Comparison of ENCODE assay signal across 8 cellular contexts in genomic region chr17:42116705-42117396, GRCh38. TPM values are rescaled to one million over a fixed set of nuclear protein-coding genes. Genes with fewer than 3 reads are reported as not detected.
DNase-seq lines count a peak whose midpoint lies in the region; ATAC-seq and TF ChIP-seq lines count a peak whose summit lies in the region.

No MANE protein-coding gene starts in this region.

- DNase-seq in GM12865 (ENCODE audit: low read depth) (peak; percentile 94), NCI-H146 treated with DMSO at 0.1 percent for 48 hours (lab: John Stamatoyannopoulos, UW; ENCODE audit: unreplicated experiment) (peak; percentile 46), T-cell (peak; percentile 69 to 88 (median 82)), cardiac septum (ENCODE audit: low spot score) (peak; percentile 87), putamen (ENCODE audit: low spot score) (peak; percentile 71)
- peak; percentile 66 for DNase-seq in activated naive CD8-positive, alpha-beta T cell treated with anti-CD3 and anti-CD28 coated beads, Interleukin-2, amount 50 U/mL, for 16 hours (ENCODE audit: low read depth, low spot score)

- peak overlapping the region in 1 of 2 donors; percentile 2 for H3K27ac Mint-ChIP-seq in T-cell

- H3K27me3 Mint-ChIP-seq in T-cell, result no peaks in the 10 kb centered on the region

- H3K4me3 Mint-ChIP-seq in T-cell, result no peak overlapping the region

- CTCF ChIA-PET in T-cell (lab: Charles Lee), result interaction anchor here (0.6 to 2.2 kb wide), 11 partner anchors 13 to 149 kb away, joined by 3 to 9 read pairs (median 3); partner anchors contain the start of gene NKIRAS2 (in 1 of the 2)

- peak; percentile 85 for TF ChIP-seq CTCF in GM12865 (IDR thresholded peaks at IDR 0.05; ENCODE audit: insufficient read depth, low read depth, low read length, missing control alignments)

- POLR2A ChIA-PET in T-cell (lab: Charles Lee), result no interaction called here

- H3K36me3 Mint-ChIP-seq in T-cell, result peaks cover 25% of the 10 kb centered on the region

- peak; percentile 22 to 31 (median 26) for ATAC-seq in T-cell (replicated peaks in 1 of 4)
- ATAC-seq in HG03432 (IDR thresholded peaks at IDR 0.05; ENCODE audit: unreplicated experiment), result no peak
- ATAC-seq in GM21390 (IDR thresholded peaks at IDR 0.05; ENCODE audit: unreplicated experiment), result no peak

- H3K4me3 ChIP-seq in GM12865 (ENCODE audit: low read depth, low read length), result no peak overlapping the region

- H3K4me1 Mint-ChIP-seq in T-cell, result peaks cover 38 to 52% (median 44%) of the 10 kb centered on the region in 3 donors

- intact Hi-C loops in cardiac septum (cut with DNase I), result loop anchor here (1.0 kb wide), 2 partner anchors 92 to 154 kb away; no protein-coding TSS in a partner anchor

- H3K9me3 Mint-ChIP-seq in T-cell, result no peaks in the 10 kb centered on the region

RNA-seq across cellular contexts. Expression of gene KAT2A, which starts 4.3 kb away (rescaled TPM):
- total RNA-seq in T-cell, result 10 to 100 TPM; 41.1 to 75.5 (median 61.1) TPM
- 17.3 TPM for total RNA-seq in cardiac septum

RNA-seq across cellular contexts. Expression of gene DHX58, which starts 4.3 kb away (rescaled TPM):
- 10 to 100 TPM; 38.2 to 63.0 (median 41.7) TPM for total RNA-seq in T-cell
- 4.5 TPM for total RNA-seq in cardiac septum

RNA-seq across cellular contexts. Expression of gene HSPB9, which starts 5.8 kb away (rescaled TPM):
- total RNA-seq in T-cell (under 1 TPM in 2 of 5 donors, not detected in 3; 0.13 to 0.18 TPM), cardiac septum (not detected)

RNA-seq across cellular contexts. Expression of gene ZNF385C, which starts 18.6 kb away (rescaled TPM):
- total RNA-seq in T-cell (1 to 10 TPM in 1 of 5 donors, under 1 TPM in 4; 0.16 to 1.0 (median 0.46) TPM), cardiac septum (0.13 TPM)

RNA-seq across cellular contexts. Expression of gene RAB5C, which starts 37.9 kb away (rescaled TPM):
- total RNA-seq in T-cell (10 to 100 TPM; 72.3 to 85.9 (median 79.3) TPM), cardiac septum (43.9 TPM)

Comparison
In these comparisons a context has a peak if more than half of its experiments do, and no peak if none do; other contexts are left out.
1. ATAC-seq: peak in T-cell (4 of 4); none in HG03432 (single experiment) and GM21390 (single experiment).
2. Peak in every context shown above with its lines, with median percentiles within 50 percentile points of each other: DNase-seq.